1 cellular context compared by ENCODE assay signal in genomic region chr1:172347416-172347815, GRCh38.
TF ChIP-seq lines count a peak whose summit lies in the region.

No MANE protein-coding gene starts in this region.

TF ChIP-seq in SK-N-SH, 30 proteins besides CTCF, POLR2A, EP300 and RAD21 (continued from another document):
- TF ChIP-seq USF2 (IDR thresholded peaks at IDR 0.05; ENCODE audit: borderline replicate concordance, low read depth, low read length), result no peak
